ENCODE assay signal across 1 cellular context in the genomic region with DNA sequence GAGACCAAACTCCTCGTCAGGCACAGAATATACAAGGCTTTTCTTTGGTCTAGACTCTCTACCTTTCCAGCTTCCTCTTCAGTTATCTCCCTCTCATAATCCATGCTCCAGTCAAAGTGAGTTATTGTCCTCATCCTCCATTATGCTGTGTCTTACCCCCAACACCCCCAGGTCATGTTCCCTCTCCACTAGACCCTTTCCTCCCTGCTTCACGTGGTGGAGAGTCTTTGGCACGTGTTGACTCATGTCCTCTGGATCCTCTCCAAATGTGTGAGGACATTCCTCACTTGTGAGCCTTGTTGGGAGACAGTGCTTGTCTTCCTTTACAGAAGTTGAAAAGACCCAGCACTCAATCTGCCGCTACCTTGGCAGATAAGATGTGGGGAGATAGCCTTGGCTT.
TF ChIP-seq lines count a peak whose summit lies in the region.

No MANE protein-coding gene starts in this region.

TF ChIP-seq in Ishikawa, 13 proteins besides CTCF, POLR2A, EP300 and RAD21 (continued from another document):
- TF ChIP-seq, protein P1, sequence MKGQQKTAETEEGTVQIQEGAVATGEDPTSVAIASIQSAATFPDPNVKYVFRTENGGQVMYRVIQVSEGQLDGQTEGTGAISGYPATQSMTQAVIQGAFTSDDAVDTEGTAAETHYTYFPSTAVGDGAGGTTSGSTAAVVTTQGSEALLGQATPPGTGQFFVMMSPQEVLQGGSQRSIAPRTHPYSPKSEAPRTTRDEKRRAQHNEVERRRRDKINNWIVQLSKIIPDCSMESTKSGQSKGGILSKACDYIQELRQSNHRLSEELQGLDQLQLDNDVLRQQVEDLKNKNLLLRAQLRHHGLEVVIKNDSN (IDR thresholded peaks at IDR 0.05): no peak
